ENCODE assay signal across 22 cellular contexts in genomic region chrX:117788339-117788738, GRCh38.
A peak's percentile ranks its signal among the peaks of the same experiment; 100 is the strongest.
DNase-seq lines count a peak whose midpoint lies in the region; ATAC-seq, FAIRE-seq and TF ChIP-seq lines count a peak whose summit lies in the region.
"Had no signal": no experiment of that assay in that cellular context is flagged by ENCODE, and none has a peak within 500 bp of the region (broad histone marks: within the 10 kb centered on the region; RNA-seq: fewer than 3 reads in every experiment).

No MANE protein-coding gene starts in this region.

- H3K36me3 Mint-ChIP-seq in T-cell = no peaks in the 10 kb centered on the region
- H3K36me3 Mint-ChIP-seq: CD8-positive, alpha-beta T cell had no signal

- POLR2A ChIA-PET in T-cell (lab: Charles Lee) = no interaction called here

- FAIRE-seq in HTR-8/SVneo (lab: Jason Lieb, UNC) = no peak
- FAIRE-seq: A204.1, D721Med, GM12878, GM12892, GM18507, GM19239 had no signal

- H3K9me3 Mint-ChIP-seq in T-cell = no peaks in the 10 kb centered on the region
- H3K9me3 Mint-ChIP-seq: CD4-positive, alpha-beta T cell; CD8-positive, alpha-beta T cell had no signal

- ATAC-seq in SK-N-SH treated with all-trans-retinoic acid at 6 μM for 48 hours (no peak; the same call in 2 of the 3 replicates), T-cell (replicated peaks in 1 of 4) (no peak), HG02884 (IDR thresholded peaks at IDR 0.05; ENCODE audit: unreplicated experiment) (no peak)
- ATAC-seq: CD8-positive, alpha-beta T cell; GM12878 had no signal

- H3K4me3 Mint-ChIP-seq in T-cell = no peak overlapping the region
- H3K4me3 Mint-ChIP-seq: CD4-positive, alpha-beta T cell; CD8-positive, alpha-beta T cell had no signal

- no peaks in the 10 kb centered on the region for H3K4me1 Mint-ChIP-seq in T-cell

- H3K27ac Mint-ChIP-seq in T-cell = no peak overlapping the region
- H3K27ac Mint-ChIP-seq: CD4-positive, alpha-beta T cell; CD8-positive, alpha-beta T cell had no signal

- H3K27me3 Mint-ChIP-seq in T-cell = peaks cover 0 to 10% of the 10 kb centered on the region in 2 donors
- H3K27me3 Mint-ChIP-seq: CD4-positive, alpha-beta T cell had no signal

- DNase-seq in SK-N-DZ (ENCODE audit: low spot score) = peak; percentile 96
- DNase-seq in T-cell = no peak
- DNase-seq in HTR-8/SVneo (ENCODE audit: insufficient read length, low spot score) = no peak
- DNase-seq: 8988T; ACHN; Caco-2; Calu3; CD4-positive, alpha-beta T cell; CD8-positive, alpha-beta T cell; DMS53; DMS79; DND-41; EL; GDM1 had no signal

- CTCF ChIA-PET in T-cell (lab: Charles Lee) = no interaction called here

TF ChIP-seq in SK-N-SH treated with all-trans-retinoic acid at 6 μM for 48 hours, 23 proteins besides CTCF, POLR2A, EP300 and RAD21:
- TF ChIP-seq OSR1 (CRISPR knock-in tag; IDR thresholded peaks at IDR 0.05) (no peak), TCF4 (CRISPR knock-in tag; IDR thresholded peaks at IDR 0.05; ENCODE audit: borderline replicate concordance) (peak; percentile 94), TSHZ2 (CRISPR knock-in tag; IDR thresholded peaks at IDR 0.05) (peak; percentile 89), GLIS3 (CRISPR knock-in tag; IDR thresholded peaks at IDR 0.05) (no peak), ISL1 (CRISPR knock-in tag; IDR thresholded peaks at IDR 0.05) (peak; percentile 53), ZFP30 (CRISPR knock-in tag; IDR thresholded peaks at IDR 0.05) (no peak), ZNF565 (CRISPR knock-in tag; conservative IDR thresholded peaks at IDR 0.05; ENCODE audit: low read depth) (no peak), CSDC2 (CRISPR knock-in tag; IDR thresholded peaks at IDR 0.05) (no peak), ARNTL (CRISPR knock-in tag; IDR thresholded peaks at IDR 0.05; ENCODE audit: borderline replicate concordance, low read depth) (no peak)
TF ChIP-seq in SK-N-SH treated with all-trans-retinoic acid at 6 μM for 48 hours: peak in this region for 3.
